ENCODE assay signal across 9 cellular contexts in the genomic region with DNA sequence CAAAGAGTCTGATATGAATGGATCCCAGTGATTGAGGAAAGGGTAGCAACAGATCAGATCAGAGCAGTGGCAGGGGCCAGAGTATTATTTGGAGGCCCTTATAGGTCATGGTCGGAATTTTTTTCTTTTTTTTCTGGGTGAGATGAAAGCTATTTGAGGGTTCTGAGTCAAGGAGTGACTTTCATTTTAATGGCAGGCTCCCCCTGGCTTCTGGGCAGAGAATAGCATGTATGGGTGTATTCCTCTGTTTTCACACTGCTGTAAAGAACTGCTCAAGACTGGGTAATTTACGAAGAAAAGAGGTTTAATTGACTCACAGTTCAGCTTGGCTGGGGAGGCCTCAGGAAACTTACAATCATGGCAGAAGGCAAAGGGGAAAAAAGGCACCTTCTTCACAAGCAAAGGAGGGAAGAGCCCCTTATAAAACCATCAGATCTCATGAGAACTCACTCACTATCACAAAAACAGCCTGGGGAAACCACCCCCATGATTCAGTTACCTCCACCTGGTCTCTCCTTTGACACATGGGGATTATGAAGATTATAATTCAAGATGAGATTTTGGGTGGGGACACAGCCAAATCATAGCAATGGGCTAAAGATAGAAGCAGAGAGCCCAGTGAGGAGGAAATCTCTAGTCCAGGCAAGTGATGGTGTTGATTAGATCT. TPM values are rescaled to one million over a fixed set of nuclear protein-coding genes. Genes with fewer than 3 reads are reported as not detected.
A peak's percentile ranks its signal among the peaks of the same experiment; 100 is the strongest.
DNase-seq lines count a peak whose midpoint lies in the region; ATAC-seq, FAIRE-seq and TF ChIP-seq lines count a peak whose summit lies in the region.
"Had no signal": no experiment of that assay in that cellular context is flagged by ENCODE, and none has a peak within 500 bp of the region (broad histone marks: within the 10 kb centered on the region; RNA-seq: fewer than 3 reads in every experiment).

No MANE protein-coding gene starts in this region.

- ATAC-seq in HG02884 (IDR thresholded peaks at IDR 0.05; ENCODE audit: unreplicated experiment): no peak

- H3K9me3 ChIP-seq in kidney (ENCODE audit: control insufficient read depth in 1 of 2, low read length in 2 of 2) (no peaks in the 10 kb centered on the region), testis (no peaks in the 10 kb centered on the region)

- H3K4me3 ChIP-seq in kidney (ENCODE audit: low read length in 2 of 2) (no peak overlapping the region), testis (no peak overlapping the region)

- no peak overlapping the region for H3K9ac ChIP-seq in kidney (ENCODE audit: low read length in 2 of 2)

- H3K27me3 Mint-ChIP-seq in activated naive CD4-positive, alpha-beta T cell treated with anti-CD3 and anti-CD28 coated beads for 36 hours (ENCODE audit: low read depth): no peaks in the 10 kb centered on the region

- H3K4me1 ChIP-seq in kidney (ENCODE audit: control insufficient read depth in 1 of 2, insufficient read depth in 1 of 2, low read depth in 1 of 2, low read length in 2 of 2): no peaks in the 10 kb centered on the region
- H3K4me1 ChIP-seq in testis: no peaks in the 10 kb centered on the region

- no peaks in the 10 kb centered on the region for H3K36me3 ChIP-seq in kidney (ENCODE audit: control insufficient read depth in 1 of 2, insufficient read depth in 2 of 2, low read length in 2 of 2)
- H3K36me3 ChIP-seq in testis (ENCODE audit: low read depth, missing control alignments): no peaks in the 10 kb centered on the region

- TF ChIP-seq POLR2A in testis (IDR thresholded peaks at IDR 0.05): no peak

- 73 to 83% methylated on average over 2 of the region's 2 CpGs for WGBS in testis, 2 donors

- H3K9me3 Mint-ChIP-seq in activated naive CD4-positive, alpha-beta T cell treated with anti-CD3 and anti-CD28 coated beads for 36 hours: no peaks in the 10 kb centered on the region

- H3K36me3 Mint-ChIP-seq in activated naive CD4-positive, alpha-beta T cell treated with anti-CD3 and anti-CD28 coated beads for 36 hours (ENCODE audit: low read depth): peaks cover 4% of the 10 kb centered on the region

- H3K27ac Mint-ChIP-seq in activated naive CD4-positive, alpha-beta T cell treated with anti-CD3 and anti-CD28 coated beads for 36 hours: peak overlapping the region; percentile 55

- no peak for FAIRE-seq in kidney (lab: Jason Lieb, UNC)
- FAIRE-seq: A204.1 had no signal

- H3K27me3 ChIP-seq in testis: no peaks in the 10 kb centered on the region

- CTCF ChIA-PET in activated naive CD4-positive, alpha-beta T cell treated with anti-CD3 and anti-CD28 coated beads for 36 hours (lab: Charles Lee): interaction anchor here (0.6 to 2.3 kb wide), 9 partner anchors 10 to 148 kb away, joined by 3 to 15 read pairs (median 4); no protein-coding TSS in a partner anchor

- intact Hi-C loops in activated naive CD4-positive, alpha-beta T cell treated with anti-CD3 and anti-CD28 coated beads for 36 hours (cut with micrococcal nuclease): loop anchor here (1.0 to 2.0 kb wide), 2 partner anchors 27 to 62 kb away; no protein-coding TSS in a partner anchor
- intact Hi-C loops in kidney (cut with DNase I) (no loop called here), testis (cut with DNase I; ENCODE audit: low total_unique reads) (no loop called here)

- peak; percentile 50 for DNase-seq in DMS 273 (lab: John Stamatoyannopoulos, UW; ENCODE audit: unreplicated experiment)
- no peak for DNase-seq in DMS 273 treated with DMSO at 0.1 percent for 48 hours (lab: John Stamatoyannopoulos, UW)
- DNase-seq in NCI-H226: peak; percentile 7
- DNase-seq in activated naive CD4-positive, alpha-beta T cell treated with anti-CD3 and anti-CD28 coated beads for 36 hours: peak; percentile 77
- no peak for DNase-seq in kidney
- no peak for DNase-seq in testis
- DNase-seq in caudate nucleus (lab: John Stamatoyannopoulos, UW): no peak

- TF ChIP-seq CTCF in kidney (IDR thresholded peaks at IDR 0.05; ENCODE audit: borderline replicate concordance, extremely low read depth, insufficient read depth) (peak; percentile 37), testis (IDR thresholded peaks at IDR 0.05) (peak in 2 of 3 experiments; percentile 28 to 30)

- H3K4me3 Mint-ChIP-seq in activated naive CD4-positive, alpha-beta T cell treated with anti-CD3 and anti-CD28 coated beads for 36 hours: no peak overlapping the region

- no peak overlapping the region for H3K27ac ChIP-seq in kidney (ENCODE audit: low read depth in 2 of 2, low read length in 2 of 2)
- H3K27ac ChIP-seq in testis: no peak overlapping the region
- no peak overlapping the region for H3K27ac ChIP-seq in caudate nucleus (ENCODE audit: low read depth, low read length)

- H3K4me1 Mint-ChIP-seq in activated naive CD4-positive, alpha-beta T cell treated with anti-CD3 and anti-CD28 coated beads for 36 hours (ENCODE audit: low read depth): peaks cover 49% of the 10 kb centered on the region

RNA-seq across cellular contexts. Expression of a gene that starts 3.0 kb away (rescaled TPM):
- total RNA-seq in activated naive CD4-positive, alpha-beta T cell treated with anti-CD3 and anti-CD28 coated beads for 36 hours: under 1 TPM; 0.77 to 0.98 TPM
- total RNA-seq in kidney (3.7 TPM), testis (10 to 100 TPM; 47.0 to 51.9 TPM)
- polyA plus RNA-seq in kidney (ENCODE audit: insufficient read depth, low read depth, low replicate concordance) (1.5 TPM), testis (ENCODE audit: insufficient read depth, low read depth, low replicate concordance) (311 TPM)

RNA-seq across cellular contexts. Expression of a gene that starts 7.2 kb away (rescaled TPM):
- 100 to 1,000 TPM; 182 to 189 TPM for total RNA-seq in activated naive CD4-positive, alpha-beta T cell treated with anti-CD3 and anti-CD28 coated beads for 36 hours
- 35.7 TPM for total RNA-seq in kidney
- polyA plus RNA-seq in kidney (ENCODE audit: insufficient read depth, low read depth, low replicate concordance): 3.8 TPM
- 10 to 100 TPM; 12.6 to 16.2 TPM for total RNA-seq in testis
- 23.2 TPM for polyA plus RNA-seq in testis (ENCODE audit: insufficient read depth, low read depth, low replicate concordance)

RNA-seq across cellular contexts. Expression of a gene that starts 34.2 kb away (rescaled TPM):
- total RNA-seq in activated naive CD4-positive, alpha-beta T cell treated with anti-CD3 and anti-CD28 coated beads for 36 hours: under 1 TPM in 1 of 2 experiments, not detected in 1; 0.20 TPM
- total RNA-seq in kidney: 30.2 TPM
- 15.7 TPM for polyA plus RNA-seq in kidney (ENCODE audit: insufficient read depth, low read depth, low replicate concordance)
- 10 to 100 TPM; 12.6 to 20.8 TPM for total RNA-seq in testis
- 29.6 TPM for polyA plus RNA-seq in testis (ENCODE audit: insufficient read depth, low read depth, low replicate concordance)

RNA-seq across cellular contexts. Expression of a gene that starts 35.7 kb away (rescaled TPM):
- not detected for total RNA-seq in activated naive CD4-positive, alpha-beta T cell treated with anti-CD3 and anti-CD28 coated beads for 36 hours
- total RNA-seq in kidney (0.57 TPM), testis (100 to 1,000 TPM; 145 to 190 TPM)
- polyA plus RNA-seq in kidney (ENCODE audit: insufficient read depth, low read depth, low replicate concordance) (0.95 TPM), testis (ENCODE audit: insufficient read depth, low read depth, low replicate concordance) (487 TPM)

Comparison
In these comparisons a context has a peak if more than half of its experiments do, and no peak if none do; other contexts are left out.
1. DNase-seq: peak in DMS 273 (single experiment), NCI-H226 (single experiment) and activated naive CD4-positive, alpha-beta T cell treated with anti-CD3 and anti-CD28 coated beads for 36 hours (single experiment); none in DMS 273 treated with DMSO at 0.1 percent for 48 hours (single experiment), kidney (single experiment), testis (single experiment) and caudate nucleus (0 of 61).
2. RNA of a gene that starts 3.0 kb away (total RNA-seq): 47.0 to 51.9 TPM in testis; 3.7 TPM in kidney (single experiment) and 0.77 to 0.98 TPM in activated naive CD4-positive, alpha-beta T cell treated with anti-CD3 and anti-CD28 coated beads for 36 hours; every median in the first group is over 10 times any median in the second.
3. RNA of a gene that starts 34.2 kb away (total RNA-seq): 30.2 TPM in kidney (single experiment) and 12.6 to 20.8 TPM in testis; 0.20 TPM in activated naive CD4-positive, alpha-beta T cell treated with anti-CD3 and anti-CD28 coated beads for 36 hours; every median in the first group is over 10 times any median in the second.